Comparison of ENCODE assay signal across 16 cellular contexts in genomic region chr6:148389917-148390316, GRCh38. TPM values are rescaled to one million over a fixed set of nuclear protein-coding genes. Genes with fewer than 3 reads are reported as not detected.
DNase-seq lines count a peak whose midpoint lies in the region; ATAC-seq and TF ChIP-seq lines count a peak whose summit lies in the region.
"Had no signal": no experiment of that assay in that cellular context is flagged by ENCODE, and none has a peak within 500 bp of the region (broad histone marks: within the 10 kb centered on the region; RNA-seq: fewer than 3 reads in every experiment).

No MANE protein-coding gene starts in this region.

- no peak overlapping the region for H2BK120ac ChIP-seq in trophoblast cell (ENCODE audit: insufficient read depth, low read length, poor library complexity)

- CTCF ChIA-PET in WTC11 (lab: Charles Lee): no interaction called here

- no peak overlapping the region for H3K18ac ChIP-seq in trophoblast cell (ENCODE audit: low read length)

- no peak overlapping the region for H4K12ac ChIP-seq in trophoblast cell (ENCODE audit: low read depth, low read length)

- H3K9me3 ChIP-seq in trophoblast cell (ENCODE audit: insufficient read depth, low read depth, low read length): no peaks in the 10 kb centered on the region
- H3K9me3 ChIP-seq: BLaER1 had no signal

- no peak overlapping the region for H3K4me3 Mint-ChIP-seq in WTC11
- H3K4me3 Mint-ChIP-seq in neural crest cell: no peak overlapping the region
- H3K4me3 Mint-ChIP-seq: CD14-positive monocyte; CD4-positive, alpha-beta memory T cell had no signal

- H3K27ac Mint-ChIP-seq in WTC11: peak overlapping the region; percentile 70; the same call in 1 of the 2 replicates
- H3K27ac Mint-ChIP-seq in neural crest cell (ENCODE audit: unreplicated experiment): peak overlapping the region; percentile 62
- H3K27ac Mint-ChIP-seq: CD14-positive monocyte; CD4-positive, alpha-beta memory T cell had no signal

- H2AFZ ChIP-seq in trophoblast cell (ENCODE audit: insufficient read depth, low read length, poor library complexity): no peak overlapping the region

- WGBS in trophoblast cell (ENCODE audit: extremely low coverage, insufficient coverage, insufficient read length): no CpG with 5 or more reads among the region's 12 CpGs

- no peak overlapping the region for H3K4ac ChIP-seq in trophoblast cell (ENCODE audit: low read depth, low read length)

- POLR2A ChIA-PET in WTC11 (lab: Charles Lee): no interaction called here

- H3K27ac ChIP-seq in trophoblast cell (ENCODE audit: low read depth, low read length): no peak overlapping the region
- H3K27ac ChIP-seq: BLaER1, HL-60 had no signal

- no peaks in the 10 kb centered on the region for H3K79me1 ChIP-seq in trophoblast cell (ENCODE audit: low read length)

- H3K36me3 ChIP-seq in trophoblast cell (ENCODE audit: control insufficient read depth in 1 of 2, insufficient read depth in 2 of 2, low read length in 2 of 2): no peaks in the 10 kb centered on the region
- H3K36me3 ChIP-seq: BLaER1 had no signal

- no peak overlapping the region for H3K9ac ChIP-seq in trophoblast cell (ENCODE audit: low read length)
- H3K9ac ChIP-seq: BLaER1 had no signal

- H3K9me3 Mint-ChIP-seq in WTC11: no peaks in the 10 kb centered on the region
- H3K9me3 Mint-ChIP-seq in neural crest cell: no peaks in the 10 kb centered on the region

- H3K23ac ChIP-seq in trophoblast cell (ENCODE audit: low read length): no peak overlapping the region

- H3K36me3 Mint-ChIP-seq in WTC11 (peaks cover 16% of the 10 kb centered on the region), neural crest cell (ENCODE audit: low read depth) (peaks cover 13% of the 10 kb centered on the region)
- H3K36me3 Mint-ChIP-seq: CD4-positive, alpha-beta memory T cell had no signal

- no peaks in the 10 kb centered on the region for H3K27me3 ChIP-seq in trophoblast cell (ENCODE audit: insufficient read depth, low read length)
- H3K27me3 ChIP-seq: BLaER1 had no signal

- no peak for DNase-seq in WTC11 (ENCODE audit: low spot score)
- no peak for DNase-seq in neural crest cell (ENCODE audit: low read depth, low spot score)
- peak; percentile 64 to 66 for DNase-seq in trophoblast cell
- no peak for DNase-seq in DMS53 (lab: John Stamatoyannopoulos, UW)
- DNase-seq in foreskin fibroblast: no peak
- DNase-seq: 8988T; CD4-positive, alpha-beta memory T cell; DND-41; EL; HCEC 1CT had no signal

- H4K91ac ChIP-seq in trophoblast cell (ENCODE audit: low read depth, low read length): no peak overlapping the region

- ATAC-seq in WTC11: no peak
- ATAC-seq in GM21526 (IDR thresholded peaks at IDR 0.05; ENCODE audit: low FRiP score, unreplicated experiment): no peak
- ATAC-seq in activated CD4-positive, CD25-positive, alpha-beta regulatory T cell treated with anti-CD3 and anti-CD28 coated beads, Interleukin-2, amount 50 U/mL, for 24 hours: no peak
- ATAC-seq: GM12878 had no signal

- TF ChIP-seq CTCF in WTC11 (IDR thresholded peaks at IDR 0.05): no peak
- no peak for TF ChIP-seq CTCF in neural crest cell (conservative IDR thresholded peaks at IDR 0.05)
- TF ChIP-seq CTCF in foreskin fibroblast (IDR thresholded peaks at IDR 0.05; ENCODE audit: low read depth, low read length): no peak

- no peak overlapping the region for H2BK5ac ChIP-seq in trophoblast cell (ENCODE audit: low read depth, low read length, poor library complexity)

- H3K4me1 ChIP-seq in trophoblast cell (ENCODE audit: control insufficient read depth in 1 of 2, insufficient read depth in 2 of 2, low read length in 2 of 2): no peaks in the 10 kb centered on the region
- H3K4me1 ChIP-seq: BLaER1 had no signal

- H3K4me1 Mint-ChIP-seq in WTC11 (peaks cover 26% of the 10 kb centered on the region), neural crest cell (peaks cover 42% of the 10 kb centered on the region)
- H3K4me1 Mint-ChIP-seq: CD4-positive, alpha-beta memory T cell had no signal

- H3K4me3 ChIP-seq in trophoblast cell (ENCODE audit: low read depth, low read length) (no peak overlapping the region), foreskin fibroblast (ENCODE audit: low read depth in 1 of 2, low read length in 2 of 2) (no peak overlapping the region)
- H3K4me3 ChIP-seq: BLaER1, GM12878 had no signal

- no peaks in the 10 kb centered on the region for H3K27me3 Mint-ChIP-seq in WTC11 (ENCODE audit: low read depth)
- H3K27me3 Mint-ChIP-seq in neural crest cell (ENCODE audit: low read depth): no peaks in the 10 kb centered on the region

- H4K8ac ChIP-seq in trophoblast cell (ENCODE audit: low read depth, low read length): no peak overlapping the region

- H3K14ac ChIP-seq in trophoblast cell (ENCODE audit: low read length): no peak overlapping the region

- no peak overlapping the region for H3K4me2 ChIP-seq in trophoblast cell (ENCODE audit: low read length)
- H3K4me2 ChIP-seq: BLaER1 had no signal

- H3K79me2 ChIP-seq in trophoblast cell (ENCODE audit: control insufficient read depth, insufficient read depth, low read length, poor library complexity): no peaks in the 10 kb centered on the region

- no peak overlapping the region for H2AK5ac ChIP-seq in trophoblast cell (ENCODE audit: low read length)

- no peak overlapping the region for H2BK12ac ChIP-seq in trophoblast cell (ENCODE audit: low read length)

TF ChIP-seq in WTC11, 78 proteins besides CTCF, POLR2A, EP300 and RAD21:
- TF ChIP-seq ZNF232 (CRISPR knock-in tag; IDR thresholded peaks at IDR 0.05): no peak
- no peak for TF ChIP-seq ARID4B (CRISPR knock-in tag; IDR thresholded peaks at IDR 0.05; ENCODE audit: borderline replicate concordance)
- TF ChIP-seq, protein P1, sequence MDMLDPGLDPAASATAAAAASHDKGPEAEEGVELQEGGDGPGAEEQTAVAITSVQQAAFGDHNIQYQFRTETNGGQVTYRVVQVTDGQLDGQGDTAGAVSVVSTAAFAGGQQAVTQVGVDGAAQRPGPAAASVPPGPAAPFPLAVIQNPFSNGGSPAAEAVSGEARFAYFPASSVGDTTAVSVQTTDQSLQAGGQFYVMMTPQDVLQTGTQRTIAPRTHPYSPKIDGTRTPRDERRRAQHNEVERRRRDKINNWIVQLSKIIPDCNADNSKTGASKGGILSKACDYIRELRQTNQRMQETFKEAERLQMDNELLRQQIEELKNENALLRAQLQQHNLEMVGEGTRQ (CRISPR knock-in tag; IDR thresholded peaks at IDR 0.05): no peak
- no peak for TF ChIP-seq RORB (CRISPR knock-in tag; IDR thresholded peaks at IDR 0.05)
- no peak for TF ChIP-seq SMAD3 (CRISPR knock-in tag; IDR thresholded peaks at IDR 0.05; ENCODE audit: borderline replicate concordance)
- TF ChIP-seq NFATC4 (CRISPR knock-in tag; IDR thresholded peaks at IDR 0.05): no peak
- no peak for TF ChIP-seq FOXK1 (CRISPR knock-in tag; IDR thresholded peaks at IDR 0.05)
- no peak for TF ChIP-seq NR2C2 (CRISPR knock-in tag; IDR thresholded peaks at IDR 0.05)
- no peak for TF ChIP-seq PREB (CRISPR knock-in tag; IDR thresholded peaks at IDR 0.05; ENCODE audit: borderline replicate concordance)
- no peak for TF ChIP-seq ELF4 (CRISPR knock-in tag; IDR thresholded peaks at IDR 0.05; ENCODE audit: low read depth)
- TF ChIP-seq E2F4 (CRISPR knock-in tag; IDR thresholded peaks at IDR 0.05; ENCODE audit: borderline replicate concordance, low read depth): no peak

RNA-seq across cellular contexts. Expression of gene SASH1, which starts 47.3 kb away (rescaled TPM):
- total RNA-seq in WTC11 (2021): 21.7 to 27.4 TPM (median 24.0 TPM) in 3 replicates
- 88.0 and 90.0 TPM in 2 replicates for total RNA-seq in neural crest cell
- polyA plus RNA-seq in trophoblast cell (2013): 10.6 and 10.9 TPM in 2 replicates

Comparison
In these comparisons a context has a peak if more than half of its experiments do, and no peak if none do; other contexts are left out.
1. DNase-seq: peak in trophoblast cell (2 of 2); none in WTC11 (single experiment), neural crest cell (single experiment), DMS53 (single experiment) and foreskin fibroblast (0 of 2).